5 cellular contexts compared by ENCODE assay signal in the genomic region with DNA sequence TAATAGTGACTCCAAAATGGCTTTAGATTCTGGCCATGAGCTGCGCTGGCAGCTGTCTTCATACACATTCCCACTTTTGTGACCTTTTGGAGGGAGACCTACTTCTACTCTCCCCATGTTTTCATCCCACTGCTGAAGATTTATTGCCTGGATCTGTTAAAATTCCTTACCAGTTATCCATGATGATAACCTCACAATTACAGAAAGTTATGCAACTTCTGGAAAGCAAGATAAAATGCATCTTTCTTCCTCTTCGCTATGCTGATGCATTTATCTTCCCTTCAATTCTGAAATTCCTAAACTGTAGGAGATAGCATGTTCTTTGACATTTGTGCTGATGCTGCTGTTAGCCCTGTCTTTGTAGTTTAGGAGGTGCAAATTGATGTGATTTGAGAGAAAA.
"Had no signal": no experiment of that assay in that cellular context is flagged by ENCODE, and none has a peak within 500 bp of the region (broad histone marks: within the 10 kb centered on the region; RNA-seq: fewer than 3 reads in every experiment).

No MANE protein-coding gene starts in this region.

- DNase-seq: H9, HCEC 1CT, KG1 had no signal

- H3K4me3 ChIP-seq: GM23338, K562 had no signal

- H3K9me3 Mint-ChIP-seq: GM23338, H9 had no signal

- H3K27ac Mint-ChIP-seq: GM23338, H9 had no signal

- H3K4me2 ChIP-seq: GM23338 had no signal

- ATAC-seq: GM23338, K562 had no signal

- H2AFZ ChIP-seq: GM23338 had no signal

- H3K4me3 Mint-ChIP-seq: GM23338, H9 had no signal
